ENCODE assay signal across 21 cellular contexts in genomic region chr15:28598209-28598608, GRCh38. TPM values are rescaled to one million over a fixed set of nuclear protein-coding genes. Genes with fewer than 3 reads are reported as not detected.
"Had no signal": no experiment of that assay in that cellular context is flagged by ENCODE, and none has a peak within 500 bp of the region (broad histone marks: within the 10 kb centered on the region; RNA-seq: fewer than 3 reads in every experiment).

No MANE protein-coding gene starts in this region.

RNA-seq across cellular contexts. Expression of gene GOLGA6L25, which starts 44.8 kb away (rescaled TPM):
- total RNA-seq: activated naive CD4-positive, alpha-beta T cell treated with anti-CD3 and anti-CD28 coated beads for 36 hours; activated naive CD4-positive, alpha-beta T cell treated with anti-CD3 and anti-CD28 coated beads, Interleukin-2, amount 50 U/mL, for 72 hours; activated naive CD8-positive, alpha-beta T cell treated with anti-CD3 and anti-CD28 coated beads for 36 hours; activated naive CD8-positive, alpha-beta T cell treated with anti-CD3 and anti-CD28 coated beads, Interleukin-2, amount 10 ng/mL, durations not matched to agents 7 days and 5 days; activated T-cell treated with anti-CD3 and anti-CD28 coated beads, Interleukin-2, amount 50 U/mL, for 4 hours; activated T-cell treated with anti-CD3 and anti-CD28 coated beads, Interleukin-2, amount 50 U/mL, for 72 hours; activated T-helper 1 cell treated with anti-CD3 and anti-CD28 coated beads, Interleukin-12 subunit alpha, Interleukin-12 subunit beta, Interleukin-2, Interleukin-4 antibody, amounts not matched to agents 30 ng/mL and 10 ng/mL and 1 ng/mL, durations not matched to agents 14 hours and 24 hours and 36 hours; activated T-helper 17 cell treated with anti-CD3 and anti-CD28 coated beads, Interleukin-2, amount 50 U/mL, for 72 hours; activated T-helper 2 cell treated with anti-CD3 and anti-CD28 coated beads, Interferon-gamma antibody, Interleukin-2, Interleukin-4, amounts not matched to agents 10 μg/mL and 5 μg/mL and 100 μg/mL, durations not matched to agents 14 hours and 24 hours and 36 hours; adrenal gland; aorta; ascending aorta; astrocyte; body of pancreas; breast epithelium; bronchial epithelial cell; cardiac muscle cell; cardiac septum; cerebellum; chondrocyte had no signal
- polyA plus RNA-seq: adipose tissue, adrenal gland, aorta, cardiac muscle cell had no signal
